In the genomic region with DNA sequence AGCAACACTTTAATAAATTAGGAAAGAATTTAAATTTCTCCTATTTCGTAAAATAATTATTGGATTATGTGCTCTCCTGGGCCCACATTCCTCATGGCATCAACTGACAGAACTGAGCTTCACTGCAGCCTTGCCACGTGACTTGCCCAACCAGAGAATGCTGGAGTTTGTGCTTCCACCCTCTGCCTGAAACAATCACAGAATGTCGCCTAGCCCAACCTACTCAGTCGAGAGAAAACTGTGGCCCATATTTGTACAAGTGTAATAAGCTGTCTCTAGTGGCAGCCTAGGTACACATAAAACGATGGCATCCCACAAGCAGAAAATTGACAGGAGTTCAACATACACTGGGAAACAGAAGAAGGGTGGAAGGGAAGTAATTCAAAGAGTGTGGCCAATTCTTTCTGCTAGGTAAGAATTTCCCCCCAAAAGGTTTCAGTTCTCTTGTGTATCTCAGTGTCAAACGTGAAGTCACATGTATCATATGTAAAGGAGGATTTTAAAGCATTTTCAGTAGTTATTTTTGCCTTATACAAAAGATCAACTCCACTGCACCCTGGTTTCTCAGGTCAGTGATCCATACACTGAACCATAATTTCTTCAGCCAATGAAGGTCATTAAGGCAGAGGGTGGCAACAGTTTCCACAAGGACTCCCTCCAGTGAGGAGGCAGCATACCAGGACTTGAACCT, we compare ENCODE assay signal across 11 cellular contexts. TPM values are rescaled to one million over a fixed set of nuclear protein-coding genes. Genes with fewer than 3 reads are reported as not detected.
A peak's percentile ranks its signal among the peaks of the same experiment; 100 is the strongest.
DNase-seq lines count a peak whose midpoint lies in the region; ATAC-seq and TF ChIP-seq lines count a peak whose summit lies in the region.
"Had no signal": no experiment of that assay in that cellular context is flagged by ENCODE, and none has a peak within 500 bp of the region (broad histone marks: within the 10 kb centered on the region; RNA-seq: fewer than 3 reads in every experiment).

No MANE protein-coding gene starts in this region.

- intact Hi-C loops in spleen (cut with DNase I; ENCODE audit: low total_unique reads) = no loop called here

- 65 to 74% (median 71%) methylated on average over 6 of the region's 6 CpGs for whole genome bisulfite sequencing in spleen, 5 donors

- peak in 2 of 3 experiments; percentile 4 to 51 for DNase-seq in NCI-H1417 (lab: John Stamatoyannopoulos, UW)
- no peak for DNase-seq in NCI-H1417 treated with DMSO at 0.1 percent for 48 hours (lab: John Stamatoyannopoulos, UW)
- DNase-seq in NCI-H2029 (lab: John Stamatoyannopoulos, UW) = peak; percentile 38
- DNase-seq in stimulated activated naive B cell treated with anti-CD40 and anti-IgM and Interleukin-4, amounts not matched to agents 10 μg/mL and 1 μg/mL and 100 μg/mL, for 72 hours = peak; percentile 29
- DNase-seq in C1 segment of cervical spinal cord (lab: John Stamatoyannopoulos, UW) = no peak
- no peak for DNase-seq in SJCRH30
- DNase-seq in spleen = no peak
- DNase-seq: activated T-cell treated with anti-CD3 and anti-CD28 coated beads for 4 hours had no signal

- H3K4me3 ChIP-seq in SJCRH30 (no peak overlapping the region), spleen (no peak overlapping the region)
- H3K4me3 ChIP-seq: A549 had no signal

- no peaks in the 10 kb centered on the region for H3K9me3 Mint-ChIP-seq in stimulated activated naive B cell treated with anti-CD40 and anti-IgM and Interleukin-4, amounts not matched to agents 10 μg/mL and 1 μg/mL and 100 μg/mL, for 72 hours
- H3K9me3 Mint-ChIP-seq: natural killer cell treated with Interleukin-12 subunit alpha and Interleukin-12 subunit beta and Interleukin-15 and Interleukin-18, amount 100 ng/mL, for 72 hours had no signal

- no peak for TF ChIP-seq CTCF in spleen (IDR thresholded peaks at IDR 0.05 in 8 of 11, conservative IDR thresholded peaks at IDR 0.05 in 3 of 11)

- H3K27ac ChIP-seq in SJCRH30 = no peak overlapping the region
- H3K27ac ChIP-seq in spleen = no peak overlapping the region
- H3K27ac ChIP-seq: A549 had no signal

- H3K4me3 Mint-ChIP-seq in stimulated activated naive B cell treated with anti-CD40 and anti-IgM and Interleukin-4, amounts not matched to agents 10 μg/mL and 1 μg/mL and 100 μg/mL, for 72 hours = peak overlapping the region; percentile 18 to 73
- H3K4me3 Mint-ChIP-seq: natural killer cell treated with Interleukin-12 subunit alpha and Interleukin-12 subunit beta and Interleukin-15 and Interleukin-18, amount 100 ng/mL, for 72 hours had no signal

- H3K27me3 ChIP-seq in SJCRH30 (no peaks in the 10 kb centered on the region), spleen (replicated peaks in 1 of 7) (no peaks in the 10 kb centered on the region)

- H3K27me3 Mint-ChIP-seq in stimulated activated naive B cell treated with anti-CD40 and anti-IgM and Interleukin-4, amounts not matched to agents 10 μg/mL and 1 μg/mL and 100 μg/mL, for 72 hours = no peaks in the 10 kb centered on the region

- peak overlapping the region; percentile 85 for H3K27ac Mint-ChIP-seq in stimulated activated naive B cell treated with anti-CD40 and anti-IgM and Interleukin-4, amounts not matched to agents 10 μg/mL and 1 μg/mL and 100 μg/mL, for 72 hours
- H3K27ac Mint-ChIP-seq: natural killer cell treated with Interleukin-12 subunit alpha and Interleukin-12 subunit beta and Interleukin-15 and Interleukin-18, amount 100 ng/mL, for 72 hours had no signal

- peak; percentile 63 for ATAC-seq in HG02870 (IDR thresholded peaks at IDR 0.05; ENCODE audit: unreplicated experiment)
- peak; percentile 68 to 75 for ATAC-seq in stimulated activated naive B cell treated with anti-CD40 and anti-IgM and Interleukin-4, amounts not matched to agents 10 μg/mL and 1 μg/mL and 100 μg/mL, for 72 hours (replicated peaks)
- ATAC-seq: A549; natural killer cell treated with Interleukin-12 subunit alpha and Interleukin-12 subunit beta and Interleukin-15 and Interleukin-18, amount 100 ng/mL, for 72 hours had no signal

- peaks cover 49 to 95% of the 10 kb centered on the region in 2 donors for H3K4me1 Mint-ChIP-seq in stimulated activated naive B cell treated with anti-CD40 and anti-IgM and Interleukin-4, amounts not matched to agents 10 μg/mL and 1 μg/mL and 100 μg/mL, for 72 hours

- H3K4me1 ChIP-seq in SJCRH30 (peaks cover 13% of the 10 kb centered on the region; the same call in 1 of the 2 replicates), spleen (peaks cover 4 to 83% (median 47%) of the 10 kb centered on the region in 6 donors)
- H3K4me1 ChIP-seq: A549 had no signal

- peaks cover 4 to 7% of the 10 kb centered on the region in 2 donors for H3K36me3 Mint-ChIP-seq in stimulated activated naive B cell treated with anti-CD40 and anti-IgM and Interleukin-4, amounts not matched to agents 10 μg/mL and 1 μg/mL and 100 μg/mL, for 72 hours
- H3K36me3 Mint-ChIP-seq: natural killer cell treated with Interleukin-12 subunit alpha and Interleukin-12 subunit beta and Interleukin-15 and Interleukin-18, amount 100 ng/mL, for 72 hours had no signal

- H3K9me3 ChIP-seq in SJCRH30 (replicated peaks) = no peaks in the 10 kb centered on the region
- H3K9me3 ChIP-seq in spleen = no peaks in the 10 kb centered on the region
- H3K9me3 ChIP-seq: A549 had no signal

- no peak for TF ChIP-seq POLR2A in spleen (IDR thresholded peaks at IDR 0.05)

- H3K36me3 ChIP-seq in SJCRH30 (no peaks in the 10 kb centered on the region), spleen (no peaks in the 10 kb centered on the region)

RNA-seq across cellular contexts. Expression of gene ZNF608, which starts 41.7 kb away (rescaled TPM):
- total RNA-seq in SJCRH30 (2014; rRNA removed; shearing (Covaris generic)) = 10.9 and 12.6 TPM in 2 replicates
- total RNA-seq in spleen = 10 to 100 TPM in 5 of 7 donors, 1 to 10 TPM in 2; 7.7 to 14.4 (median 10.9) TPM
- 1 to 10 TPM; 5.8 to 9.9 (median 6.9) TPM for polyA plus RNA-seq in spleen

Comparison
In these comparisons a context has a peak if more than half of its experiments do, and no peak if none do; other contexts are left out.
1. DNase-seq: peak in NCI-H1417 (2 of 3), NCI-H2029 (single experiment) and stimulated activated naive B cell treated with anti-CD40 and anti-IgM and Interleukin-4, amounts not matched to agents 10 μg/mL and 1 μg/mL and 100 μg/mL, for 72 hours (single experiment); none in NCI-H1417 treated with DMSO at 0.1 percent for 48 hours (single experiment), C1 segment of cervical spinal cord (0 of 14), SJCRH30 (0 of 2) and spleen (single experiment).